Comparison of ENCODE assay signal across 16 cellular contexts in the genomic region with DNA sequence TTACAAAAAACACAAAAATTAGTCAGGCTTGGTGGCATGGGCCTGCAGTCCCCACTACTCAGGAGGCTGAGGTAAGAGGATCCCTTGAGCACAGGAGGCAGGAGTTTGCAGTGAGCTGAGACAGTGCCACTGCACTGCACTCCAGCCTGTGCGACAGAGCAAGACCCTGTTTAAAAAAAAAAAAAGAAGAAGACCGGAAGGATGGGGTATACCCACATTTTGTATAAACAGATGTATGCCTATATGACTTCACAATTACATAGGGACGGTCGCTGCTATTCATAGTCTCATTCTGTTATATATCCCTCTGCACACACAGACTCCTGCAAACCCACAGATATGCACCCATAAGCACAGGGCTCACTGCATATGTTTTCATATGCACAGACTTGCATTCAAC. TPM values are rescaled to one million over a fixed set of nuclear protein-coding genes. Genes with fewer than 3 reads are reported as not detected.
DNase-seq lines count a peak whose midpoint lies in the region; ATAC-seq, FAIRE-seq and TF ChIP-seq lines count a peak whose summit lies in the region.
"Had no signal": no experiment of that assay in that cellular context is flagged by ENCODE, and none has a peak within 500 bp of the region (broad histone marks: within the 10 kb centered on the region; RNA-seq: fewer than 3 reads in every experiment).

No MANE protein-coding gene starts in this region.

- peak overlapping the region; percentile 94 for H3K27ac Mint-ChIP-seq in activated T-cell treated with anti-CD3 and anti-CD28 coated beads, Interleukin-2, amount 50 U/mL, for 72 hours
- H3K27ac Mint-ChIP-seq: progenitor cell of endocrine pancreas, type B pancreatic cell had no signal

- H3K4me3 Mint-ChIP-seq in activated T-cell treated with anti-CD3 and anti-CD28 coated beads, Interleukin-2, amount 50 U/mL, for 72 hours = peak overlapping the region; percentile 73 to 78
- H3K4me3 Mint-ChIP-seq: type B pancreatic cell had no signal

- no peak for FAIRE-seq in GM12878 (lab: Jason Lieb, UNC)

- BruUV-seq in GM12878 (replicated peaks; lab: Mats Ljungman, UMichigan) = no TSS peak

- H3K79me2 ChIP-seq in GM12878 (ENCODE audit: control insufficient read depth, insufficient read depth, low read length) = peaks cover 21% of the 10 kb centered on the region

- H3K27ac ChIP-seq in KOPT-K1 (ENCODE audit: low read depth, low read length, poor library complexity, severe bottlenecking) = peak overlapping the region; percentile 76
- peak overlapping the region; percentile 55; the same call in 1 of the 2 replicates for H3K27ac ChIP-seq in GM12878 (ENCODE audit: control insufficient read depth, insufficient read depth)
- H3K27ac ChIP-seq in thymus (ENCODE audit: low read depth) = peak overlapping the region; percentile 25
- H3K27ac ChIP-seq: gastrocnemius medialis had no signal

- 0% methylated on average over 4 of the region's 4 CpGs for WGBS in GM12878 (ENCODE audit: insufficient coverage, insufficient replicate concordance, low lambda C conversion rate, missing lambda C conversion rate)
- 62% methylated on average over 4 of the region's 4 CpGs for WGBS in thymus

- peaks cover 6 to 16% of the 10 kb centered on the region in 2 donors for H3K36me3 Mint-ChIP-seq in activated T-cell treated with anti-CD3 and anti-CD28 coated beads, Interleukin-2, amount 50 U/mL, for 72 hours (ENCODE audit: insufficient read depth in 2 of 2)
- H3K36me3 Mint-ChIP-seq: type B pancreatic cell had no signal

- ATAC-seq in activated T-cell treated with anti-CD3 and anti-CD28 coated beads, Interleukin-2, amount 50 U/mL, for 72 hours (replicated peaks in 1 of 2) = peak; percentile 85 to 89
- peak; percentile 86 for ATAC-seq in GM12878
- ATAC-seq in omental fat pad (ENCODE audit: low FRiP score) = no peak
- ATAC-seq in HG03039 (IDR thresholded peaks at IDR 0.05; ENCODE audit: unreplicated experiment) = no peak
- ATAC-seq: gastrocnemius medialis had no signal

- H3K9me3 Mint-ChIP-seq in activated T-cell treated with anti-CD3 and anti-CD28 coated beads, Interleukin-2, amount 50 U/mL, for 72 hours = peaks cover 0 to 2% of the 10 kb centered on the region in 2 donors
- H3K9me3 Mint-ChIP-seq: type B pancreatic cell had no signal

- no peaks in the 10 kb centered on the region for H4K20me1 ChIP-seq in GM12878 (ENCODE audit: control insufficient read depth, insufficient read depth)

- H3K27me3 ChIP-seq in GM12878 (replicated peaks in 1 of 2; ENCODE audit: control insufficient read depth in 2 of 2, insufficient read depth in 2 of 2, low read length in 1 of 2) = no peaks in the 10 kb centered on the region
- H3K27me3 ChIP-seq in thymus (ENCODE audit: control insufficient read depth, insufficient read depth) = no peaks in the 10 kb centered on the region
- H3K27me3 ChIP-seq: gastrocnemius medialis had no signal

- no peak for TF ChIP-seq RAD21 in GM12878 (IDR thresholded peaks at IDR 0.05; ENCODE audit: insufficient read depth, low read depth, low read length)

- H3K27me3 Mint-ChIP-seq in activated T-cell treated with anti-CD3 and anti-CD28 coated beads, Interleukin-2, amount 50 U/mL, for 72 hours (ENCODE audit: low read depth) = no peaks in the 10 kb centered on the region
- H3K27me3 Mint-ChIP-seq: progenitor cell of endocrine pancreas, type B pancreatic cell had no signal

- RAD21 ChIA-PET in GM12878 (lab: Charles Lee; ENCODE audit: unreplicated experiment) = no interaction called here

- TF ChIP-seq POLR2A in GM12878 (IDR thresholded peaks at IDR 0.05; ENCODE audit: low read depth, low read length) = no peak

- H2AFZ ChIP-seq in GM12878 (ENCODE audit: control insufficient read depth, low read depth, low read length) = no peak overlapping the region

- no peak for TF ChIP-seq CTCF in GM12878 (IDR thresholded peaks at IDR 0.05 in 2 of 3, conservative IDR thresholded peaks at IDR 0.05 in 1 of 3; ENCODE audit: control insufficient read depth in 2 of 3, extremely low read depth in 1 of 3, insufficient read depth in 1 of 3, low read depth in 3 of 3, low read length in 3 of 3)
- TF ChIP-seq CTCF in omental fat pad (IDR thresholded peaks at IDR 0.05) = no peak

- H3K4me1 Mint-ChIP-seq in activated T-cell treated with anti-CD3 and anti-CD28 coated beads, Interleukin-2, amount 50 U/mL, for 72 hours (ENCODE audit: low read depth) = peaks cover 63% of the 10 kb centered on the region

- H3K9me3 ChIP-seq in KOPT-K1 (ENCODE audit: insufficient read depth, low read length, poor library complexity, severe bottlenecking) (no peaks in the 10 kb centered on the region), GM12878 (replicated peaks; ENCODE audit: control insufficient read depth, insufficient read depth, low read length) (no peaks in the 10 kb centered on the region; the same call in 2 of the 3 replicates), thymus (ENCODE audit: control insufficient read depth) (no peaks in the 10 kb centered on the region)
- H3K9me3 ChIP-seq: gastrocnemius medialis had no signal

- H3K36me3 ChIP-seq in KOPT-K1 (ENCODE audit: insufficient read depth, low read length) (peaks cover 32% of the 10 kb centered on the region), GM12878 (ENCODE audit: control insufficient read depth in 2 of 2, insufficient read depth in 2 of 2, low read length in 1 of 2) (peaks cover 0 to 5% of the 10 kb centered on the region in 2 experiments; a peak in 1 of 4 replicates), thymus (ENCODE audit: control insufficient read depth, insufficient read depth) (peaks cover 14% of the 10 kb centered on the region)
- H3K36me3 ChIP-seq: gastrocnemius medialis had no signal

- TF ChIP-seq EP300 in GM12878 (IDR thresholded peaks at IDR 0.05; ENCODE audit: borderline replicate concordance in 1 of 2, control insufficient read depth in 1 of 2, low read depth in 2 of 2, low read length in 2 of 2) = no peak

- POLR2A ChIA-PET in GM12878 (lab: Charles Lee) = no interaction called here

- SMC1A ChIA-PET in GM12878 (lab: Charles Lee; ENCODE audit: uncharacterized antibody, unreplicated experiment) = interaction anchor here (2.0 kb wide), 1 partner anchor 9 kb away, joined by 4 read pairs; no protein-coding TSS in a partner anchor

- DNase-seq in activated T-cell treated with anti-CD3 and anti-CD28 coated beads, Interleukin-2, amount 50 U/mL, for 72 hours = peak in 1 of 2 donors; percentile 33
- DNase-seq in activated T-cell treated with anti-CD3 and anti-CD28 coated beads, Interleukin-2, amount 50 U/mL, for 1 hour = no peak
- DNase-seq in GM12878 (ENCODE audit: low read depth, low spot score) (no peak), omental fat pad (ENCODE audit: low spot score) (no peak), inferior parietal cortex (ENCODE audit: extremely low spot score) (no peak)
- DNase-seq: DMS79 treated with DMSO at 0.1 percent for 48 hours, gastrocnemius medialis, midbrain, NCI-H526, RPMI8226 had no signal

- 0 out of 2 replicates have a peak overlapping the region, but pooled peaks have one; percentile 11 for H3K4me3 ChIP-seq in GM12878
- H3K4me3 ChIP-seq in thymus (ENCODE audit: low read length) = no peak overlapping the region
- H3K4me3 ChIP-seq: gastrocnemius medialis had no signal

- peak overlapping the region; percentile 31 for H3K4me2 ChIP-seq in GM12878 (ENCODE audit: control insufficient read depth, insufficient read depth)

- no peak overlapping the region for H3K9ac ChIP-seq in GM12878 (ENCODE audit: control insufficient read depth, insufficient read depth, low read length)

- in situ Hi-C loops in GM12878 (cut with MboI) = no loop called here

- CTCF ChIA-PET in GM12878 (lab: Yijun Ruan, JAX) = interaction anchor here (1.8 kb wide), 1 partner anchor 15 kb away, joined by 14 read pairs; the partner anchor contains the start of gene FAM167B

- intact Hi-C loops in GM12878 (cut with micrococcal nuclease; ENCODE audit: unreplicated experiment) = no loop called here

- H3K4me1 ChIP-seq in GM12878 (ENCODE audit: control insufficient read depth, insufficient read depth, low read length) = peaks cover 27% of the 10 kb centered on the region
- H3K4me1 ChIP-seq in thymus (ENCODE audit: control insufficient read depth, insufficient read depth, low read length) = peaks cover 9% of the 10 kb centered on the region
- H3K4me1 ChIP-seq: gastrocnemius medialis had no signal

RNA-seq across cellular contexts. Expression of gene LCK, which starts 12.7 kb away (rescaled TPM):
- total RNA-seq in activated T-cell treated with anti-CD3 and anti-CD28 coated beads, Interleukin-2, amount 50 U/mL, for 72 hours = 100 to 1,000 TPM; 227 to 254 TPM
- 18.5 and 22.2 TPM in 2 replicates for total RNA-seq in GM12878 (2013; cell fraction: nucleolus; rRNA removed)
- 173 and 179 TPM in 2 replicates for total RNA-seq in GM12878 (2014; rRNA removed)
- 97.7 and 109 TPM in 2 replicates for total RNA-seq in GM12878 (2014; rRNA removed; fragmentation: Illumina TruSeq; extraction: Trizol)
- 126 and 143 TPM in 2 replicates for total RNA-seq in GM12878 (2021)
- polyA plus RNA-seq in GM12878 (2011; ENCODE audit: low read depth) = 43.6 TPM
- 27.3 and 49.7 TPM in 2 replicates for polyA plus RNA-seq in GM12878 (2011; rRNA removed)
- polyA plus RNA-seq in GM12878 (2011; cell fraction: cytosol; rRNA removed) = 65.6 and 72.1 TPM in 2 replicates
- polyA plus RNA-seq in GM12878 (2011; cell fraction: nucleus; rRNA removed) = 103 and 120 TPM in 2 replicates
- polyA plus RNA-seq in GM12878 (2012) = 75.9 and 88.9 TPM in 2 replicates
- 60.5 and 107 TPM in 2 replicates for polyA plus RNA-seq in GM12878 (2014; fragmentation: Illumina TruSeq; extraction: Trizol)
- polyA plus RNA-seq in GM12878 (2014; fragmentation: Nextera tagmentation; extraction: Ambion mirVana) = 10 to 100 TPM; 31.5 to 46.0 TPM
- polyA plus RNA-seq in GM12878 (2014; rRNA removed) = 130 and 141 TPM in 2 replicates
- polyA plus RNA-seq in GM12878 (2016; fragmentation: Nextera tagmentation; extraction: Ambion mirVana) = 100 to 1,000 TPM; 148 to 162 TPM
- 44.6 and 73.7 TPM in 2 replicates for polyA minus RNA-seq in GM12878 (2011; rRNA and poly(A)+ RNA removed)
- polyA minus RNA-seq in GM12878 (2011; cell fraction: cytosol; rRNA and poly(A)+ RNA removed) = 18.1 and 22.3 TPM in 2 replicates
- polyA minus RNA-seq in GM12878 (2011; cell fraction: nucleus; rRNA and poly(A)+ RNA removed) = 19.1 and 27.7 TPM in 2 replicates
- 175 TPM for polyA plus RNA-seq in thymus
- 1 to 10 TPM; 1.1 to 6.8 (median 4.8) TPM for total RNA-seq in omental fat pad
- polyA plus RNA-seq: AG04450 had no signal

RNA-seq across cellular contexts. Expression of gene FAM167B, which starts 16.7 kb away (rescaled TPM):
- 1 to 10 TPM; 1.6 to 1.9 TPM for total RNA-seq in activated T-cell treated with anti-CD3 and anti-CD28 coated beads, Interleukin-2, amount 50 U/mL, for 72 hours
- total RNA-seq in GM12878 (2013; cell fraction: nucleolus; rRNA removed) = 0.48 and 0.81 TPM in 2 replicates
- total RNA-seq in GM12878 (2014; rRNA removed) = 0.38 and 0.45 TPM in 2 replicates
- total RNA-seq in GM12878 (2014; rRNA removed; fragmentation: Illumina TruSeq; extraction: Trizol) = 0.27 and 0.37 TPM in 2 replicates
- total RNA-seq in GM12878 (2021) = 0.62 and 0.88 TPM in 2 replicates
- not detected for polyA plus RNA-seq in GM12878 (2011; ENCODE audit: low read depth)
- polyA plus RNA-seq in GM12878 (2011; rRNA removed) = 0.19 TPM in 1 of 2 replicates, not detected in the other
- 0.12 and 0.23 TPM in 2 replicates for polyA plus RNA-seq in GM12878 (2011; cell fraction: cytosol; rRNA removed)
- polyA plus RNA-seq in GM12878 (2011; cell fraction: nucleus; rRNA removed) = 0.21 and 0.45 TPM in 2 replicates
- polyA plus RNA-seq in GM12878 (2012) = 0.29 and 0.58 TPM in 2 replicates
- polyA plus RNA-seq in GM12878 (2014; fragmentation: Illumina TruSeq; extraction: Trizol) = 0.07 and 0.52 TPM in 2 replicates
- under 1 TPM in 1 of 2 experiments, not detected in 1; 0.07 TPM for polyA plus RNA-seq in GM12878 (2014; fragmentation: Nextera tagmentation; extraction: Ambion mirVana)
- polyA plus RNA-seq in GM12878 (2014; rRNA removed) = 0.69 and 1.2 TPM in 2 replicates
- polyA plus RNA-seq in GM12878 (2016; fragmentation: Nextera tagmentation; extraction: Ambion mirVana) = under 1 TPM; 0.26 to 0.47 TPM
- 0.36 TPM in 1 of 2 replicates, not detected in the other for polyA minus RNA-seq in GM12878 (2011; rRNA and poly(A)+ RNA removed)
- not detected in 2 replicates for polyA minus RNA-seq in GM12878 (2011; cell fraction: cytosol; rRNA and poly(A)+ RNA removed)
- polyA minus RNA-seq in GM12878 (2011; cell fraction: nucleus; rRNA and poly(A)+ RNA removed) = not detected in 2 replicates
- polyA plus RNA-seq in thymus = 6.8 TPM
- 10 to 100 TPM in 1 of 4 donors, 1 to 10 TPM in 3; 1.8 to 14.8 (median 3.8) TPM for total RNA-seq in omental fat pad

RNA-seq across cellular contexts. Expression of gene HDAC1, which starts 28.1 kb away (rescaled TPM):
- total RNA-seq in activated T-cell treated with anti-CD3 and anti-CD28 coated beads, Interleukin-2, amount 50 U/mL, for 72 hours = 100 to 1,000 TPM; 149 to 157 TPM
- total RNA-seq in GM12878 (2013; cell fraction: nucleolus; rRNA removed) = 223 and 249 TPM in 2 replicates
- total RNA-seq in GM12878 (2014; rRNA removed) (154 and 164 TPM in 2 replicates), GM12878 (2014; rRNA removed; fragmentation: Illumina TruSeq; extraction: Trizol) (145 and 147 TPM in 2 replicates), GM12878 (2021) (153 and 154 TPM in 2 replicates), omental fat pad (10 to 100 TPM; 32.3 to 52.6 (median 39.5) TPM)
- 251 TPM for polyA plus RNA-seq in GM12878 (2011; ENCODE audit: low read depth)
- polyA plus RNA-seq in GM12878 (2011; rRNA removed) (285 and 331 TPM in 2 replicates), GM12878 (2014; fragmentation: Illumina TruSeq; extraction: Trizol) (189 and 199 TPM in 2 replicates), GM12878 (2014; fragmentation: Nextera tagmentation; extraction: Ambion mirVana) (100 to 1,000 TPM; 150 to 151 TPM), GM12878 (2014; rRNA removed) (170 and 182 TPM in 2 replicates), GM12878 (2016; fragmentation: Nextera tagmentation; extraction: Ambion mirVana) (100 to 1,000 TPM; 196 to 206 TPM), thymus (103 TPM)
- polyA plus RNA-seq in GM12878 (2011; cell fraction: cytosol; rRNA removed) = 262 and 280 TPM in 2 replicates
- polyA plus RNA-seq in GM12878 (2011; cell fraction: nucleus; rRNA removed) = 560 and 603 TPM in 2 replicates
- polyA plus RNA-seq in GM12878 (2012) = 155 and 221 TPM in 2 replicates
- 318 and 386 TPM in 2 replicates for polyA minus RNA-seq in GM12878 (2011; rRNA and poly(A)+ RNA removed)
- 63.9 and 75.7 TPM in 2 replicates for polyA minus RNA-seq in GM12878 (2011; cell fraction: cytosol; rRNA and poly(A)+ RNA removed)
- 138 and 194 TPM in 2 replicates for polyA minus RNA-seq in GM12878 (2011; cell fraction: nucleus; rRNA and poly(A)+ RNA removed)

RNA-seq across cellular contexts. Expression of gene EIF3I, which starts 41.5 kb away (rescaled TPM):
- total RNA-seq in activated T-cell treated with anti-CD3 and anti-CD28 coated beads, Interleukin-2, amount 50 U/mL, for 72 hours = 100 to 1,000 TPM; 241 to 276 TPM
- total RNA-seq in GM12878 (2013; cell fraction: nucleolus; rRNA removed) = 24.1 and 25.0 TPM in 2 replicates
- total RNA-seq in GM12878 (2014; rRNA removed) (293 and 313 TPM in 2 replicates), GM12878 (2014; rRNA removed; fragmentation: Illumina TruSeq; extraction: Trizol) (302 and 305 TPM in 2 replicates), GM12878 (2021) (208 and 211 TPM in 2 replicates), omental fat pad (100 to 1,000 TPM; 159 to 210 (median 191) TPM)
- polyA plus RNA-seq in GM12878 (2011; ENCODE audit: low read depth) = 407 TPM
- polyA plus RNA-seq in GM12878 (2011; rRNA removed) (235 and 374 TPM in 2 replicates), GM12878 (2014; fragmentation: Illumina TruSeq; extraction: Trizol) (457 and 499 TPM in 2 replicates), GM12878 (2014; fragmentation: Nextera tagmentation; extraction: Ambion mirVana) (100 to 1,000 TPM; 572 to 606 TPM), GM12878 (2014; rRNA removed) (293 and 306 TPM in 2 replicates), GM12878 (2016; fragmentation: Nextera tagmentation; extraction: Ambion mirVana) (100 to 1,000 TPM; 342 to 362 TPM), thymus (155 TPM)
- polyA plus RNA-seq in GM12878 (2011; cell fraction: cytosol; rRNA removed) = 589 and 658 TPM in 2 replicates
- 65.9 and 123 TPM in 2 replicates for polyA plus RNA-seq in GM12878 (2011; cell fraction: nucleus; rRNA removed)
- polyA plus RNA-seq in GM12878 (2012) = 194 and 212 TPM in 2 replicates
- polyA minus RNA-seq in GM12878 (2011; rRNA and poly(A)+ RNA removed) = 425 and 517 TPM in 2 replicates
- polyA minus RNA-seq in GM12878 (2011; cell fraction: cytosol; rRNA and poly(A)+ RNA removed) = 107 and 134 TPM in 2 replicates
- 30.1 and 58.2 TPM in 2 replicates for polyA minus RNA-seq in GM12878 (2011; cell fraction: nucleus; rRNA and poly(A)+ RNA removed)

RNA-seq across cellular contexts. Expression of gene TMEM234, which starts 41.6 kb away (rescaled TPM):
- total RNA-seq in activated T-cell treated with anti-CD3 and anti-CD28 coated beads, Interleukin-2, amount 50 U/mL, for 72 hours = 10 to 100 TPM in 1 of 2 donors, 1 to 10 TPM in 1; 9.8 to 10.5 TPM
- total RNA-seq in GM12878 (2013; cell fraction: nucleolus; rRNA removed) = 45.3 and 48.5 TPM in 2 replicates
- total RNA-seq in GM12878 (2014; rRNA removed) (8.1 and 8.8 TPM in 2 replicates), GM12878 (2014; rRNA removed; fragmentation: Illumina TruSeq; extraction: Trizol) (4.8 and 5.2 TPM in 2 replicates), GM12878 (2021) (6.2 and 10.9 TPM in 2 replicates), omental fat pad (10 to 100 TPM in 3 of 4 donors, 1 to 10 TPM in 1; 8.8 to 15.4 (median 11.3) TPM)
- polyA plus RNA-seq in GM12878 (2011; ENCODE audit: low read depth) = 6.0 TPM
- polyA plus RNA-seq in GM12878 (2011; rRNA removed) (3.8 and 5.1 TPM in 2 replicates), GM12878 (2014; fragmentation: Illumina TruSeq; extraction: Trizol) (4.5 and 6.0 TPM in 2 replicates), GM12878 (2014; fragmentation: Nextera tagmentation; extraction: Ambion mirVana) (1 to 10 TPM; 2.9 to 4.5 TPM), GM12878 (2014; rRNA removed) (6.8 and 10.7 TPM in 2 replicates), GM12878 (2016; fragmentation: Nextera tagmentation; extraction: Ambion mirVana) (1 to 10 TPM; 8.6 TPM), thymus (15.4 TPM)
- 5.5 and 6.8 TPM in 2 replicates for polyA plus RNA-seq in GM12878 (2011; cell fraction: cytosol; rRNA removed)
- polyA plus RNA-seq in GM12878 (2011; cell fraction: nucleus; rRNA removed) = 41.0 and 47.4 TPM in 2 replicates
- 9.3 and 10.1 TPM in 2 replicates for polyA plus RNA-seq in GM12878 (2012)
- polyA minus RNA-seq in GM12878 (2011; rRNA and poly(A)+ RNA removed) = 12.0 and 17.4 TPM in 2 replicates
- 3.2 and 5.1 TPM in 2 replicates for polyA minus RNA-seq in GM12878 (2011; cell fraction: cytosol; rRNA and poly(A)+ RNA removed)
- polyA minus RNA-seq in GM12878 (2011; cell fraction: nucleus; rRNA and poly(A)+ RNA removed) = 14.7 and 19.6 TPM in 2 replicates

Comparison
In these comparisons a context has a peak if more than half of its experiments do, and no peak if none do; other contexts are left out.
1. ATAC-seq: peak in activated T-cell treated with anti-CD3 and anti-CD28 coated beads, Interleukin-2, amount 50 U/mL, for 72 hours (2 of 2) and GM12878 (single experiment); none in omental fat pad (single experiment) and HG03039 (single experiment).
2. H3K27ac ChIP-seq: peak in every context shown above with its lines; median percentile 76 in KOPT-K1; 55 in GM12878; 25 in thymus.